In the genomic region with DNA sequence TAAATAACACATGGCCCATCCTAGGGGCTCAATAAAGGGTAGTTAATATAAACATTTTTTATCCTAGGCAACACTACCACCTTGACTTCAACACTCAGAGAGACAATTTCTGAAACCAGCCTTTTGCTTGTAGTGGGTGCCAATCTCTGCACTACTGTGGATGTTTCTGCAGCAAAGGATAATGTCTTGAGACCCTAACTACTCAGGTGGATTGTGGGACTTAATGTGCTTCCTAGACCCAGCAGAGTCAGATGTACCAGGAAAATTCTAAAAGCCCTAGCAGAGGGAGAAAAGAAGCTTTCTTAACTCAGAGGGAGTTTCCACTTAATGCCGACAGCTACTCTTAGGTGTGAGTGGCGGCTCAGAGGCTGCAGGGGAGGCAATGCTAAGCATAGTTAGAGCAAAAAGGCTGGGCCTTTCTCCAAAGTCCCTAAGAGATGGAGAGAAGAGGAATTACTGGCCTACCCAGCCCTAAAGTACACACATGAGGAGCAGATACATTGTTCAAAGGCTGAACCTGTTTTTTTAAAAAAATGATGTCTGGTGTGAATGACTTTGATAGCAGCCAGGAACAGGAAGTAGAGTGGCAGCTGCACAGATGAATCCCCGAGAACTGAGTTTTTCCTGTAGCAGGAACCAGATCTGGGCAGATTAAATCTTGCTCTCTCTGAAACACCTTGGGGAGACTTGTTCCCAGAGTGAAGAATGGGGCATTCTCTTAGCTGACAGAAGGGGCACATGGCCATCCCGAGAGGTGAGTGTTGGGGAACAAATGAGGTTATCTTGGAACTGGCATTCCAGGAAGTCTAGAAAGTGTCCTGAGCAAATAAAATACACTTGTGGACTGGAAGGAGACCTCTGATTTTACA, we compare ENCODE assay signal across 1 cellular context.
A peak's percentile ranks its signal among the peaks of the same experiment; 100 is the strongest.
TF ChIP-seq lines count a peak whose summit lies in the region.

No MANE protein-coding gene starts in this region.

TF ChIP-seq in HepG2, 621 proteins besides CTCF, POLR2A, EP300 and RAD21 (continued from another document and continues in another):
- TF ChIP-seq BCL3 (CRISPR knock-in tag; IDR thresholded peaks at IDR 0.05) (no peak), ZNF776 (CRISPR knock-in tag; IDR thresholded peaks at IDR 0.05) (no peak), MIER3 (CRISPR knock-in tag; IDR thresholded peaks at IDR 0.05; ENCODE audit: borderline replicate concordance) (no peak), NFYB (CRISPR knock-in tag; IDR thresholded peaks at IDR 0.05) (no peak), MIER2 (CRISPR knock-in tag; IDR thresholded peaks at IDR 0.05) (no peak), GABPB1 (CRISPR knock-in tag; IDR thresholded peaks at IDR 0.05) (no peak; the same call in 1 of the 2 replicates), ZNF432 (CRISPR knock-in tag; IDR thresholded peaks at IDR 0.05; ENCODE audit: borderline replicate concordance) (no peak), ZNF207 (IDR thresholded peaks at IDR 0.05; ENCODE audit: borderline replicate concordance) (no peak), ZMYM2 (CRISPR knock-in tag; IDR thresholded peaks at IDR 0.05) (no peak), SP2 (CRISPR knock-in tag; IDR thresholded peaks at IDR 0.05) (no peak), ZNF431 (CRISPR knock-in tag; IDR thresholded peaks at IDR 0.05; ENCODE audit: borderline replicate concordance, low read depth) (no peak), ZNF83 (CRISPR knock-in tag; IDR thresholded peaks at IDR 0.05; ENCODE audit: borderline replicate concordance) (no peak), FIP1L1 (IDR thresholded peaks at IDR 0.05; ENCODE audit: borderline replicate concordance, insufficient read depth, low read depth, low read length) (no peak), NRL (CRISPR knock-in tag; IDR thresholded peaks at IDR 0.05; ENCODE audit: borderline replicate concordance) (no peak), ZNF619 (CRISPR knock-in tag; IDR thresholded peaks at IDR 0.05) (no peak), YY1 (IDR thresholded peaks at IDR 0.05; ENCODE audit: insufficient read depth, insufficient replicate concordance, low read depth, low read length) (no peak), SKI (IDR thresholded peaks at IDR 0.05; ENCODE audit: partially characterized antibody) (no peak), ZNF678 (CRISPR knock-in tag; IDR thresholded peaks at IDR 0.05) (no peak), EZH2 (conservative IDR thresholded peaks at IDR 0.05; ENCODE audit: low read depth, low read length) (no peak), PHF5A (CRISPR knock-in tag; IDR thresholded peaks at IDR 0.05; ENCODE audit: low read depth, unreplicated experiment) (no peak), SIN3A (IDR thresholded peaks at IDR 0.05; ENCODE audit: borderline replicate concordance, low read depth, low read length) (0 out of 2 replicates have a peak, but pooled peaks have one; percentile 13), ATAD3A (CRISPR knock-in tag; IDR thresholded peaks at IDR 0.05) (no peak), EHMT2 (IDR thresholded peaks at IDR 0.05; ENCODE audit: borderline replicate concordance, low read depth, low read length) (no peak), AHR (CRISPR knock-in tag; IDR thresholded peaks at IDR 0.05) (no peak), ZNF766 (CRISPR knock-in tag; IDR thresholded peaks at IDR 0.05; ENCODE audit: borderline replicate concordance) (no peak), MAFK (conservative IDR thresholded peaks at IDR 0.05 in 1 of 2, IDR thresholded peaks at IDR 0.05 in 1 of 2; ENCODE audit: low read length in 2 of 2) (no peak), ZNF292 (CRISPR knock-in tag; IDR thresholded peaks at IDR 0.05; ENCODE audit: borderline replicate concordance, low read depth) (0 out of 2 replicates have a peak, but pooled peaks have one; percentile 8), ZNF451 (CRISPR knock-in tag; IDR thresholded peaks at IDR 0.05) (no peak)
- TF ChIP-seq, protein P1, sequence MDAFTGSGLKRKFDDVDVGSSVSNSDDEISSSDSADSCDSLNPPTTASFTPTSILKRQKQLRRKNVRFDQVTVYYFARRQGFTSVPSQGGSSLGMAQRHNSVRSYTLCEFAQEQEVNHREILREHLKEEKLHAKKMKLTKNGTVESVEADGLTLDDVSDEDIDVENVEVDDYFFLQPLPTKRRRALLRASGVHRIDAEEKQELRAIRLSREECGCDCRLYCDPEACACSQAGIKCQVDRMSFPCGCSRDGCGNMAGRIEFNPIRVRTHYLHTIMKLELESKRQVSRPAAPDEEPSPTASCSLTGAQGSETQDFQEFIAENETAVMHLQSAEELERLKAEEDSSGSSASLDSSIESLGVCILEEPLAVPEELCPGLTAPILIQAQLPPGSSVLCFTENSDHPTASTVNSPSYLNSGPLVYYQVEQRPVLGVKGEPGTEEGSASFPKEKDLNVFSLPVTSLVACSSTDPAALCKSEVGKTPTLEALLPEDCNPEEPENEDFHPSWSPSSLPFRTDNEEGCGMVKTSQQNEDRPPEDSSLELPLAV (CRISPR knock-in tag; conservative IDR thresholded peaks at IDR 0.05; ENCODE audit: low read depth) = no peak
- TF ChIP-seq, protein P2, sequence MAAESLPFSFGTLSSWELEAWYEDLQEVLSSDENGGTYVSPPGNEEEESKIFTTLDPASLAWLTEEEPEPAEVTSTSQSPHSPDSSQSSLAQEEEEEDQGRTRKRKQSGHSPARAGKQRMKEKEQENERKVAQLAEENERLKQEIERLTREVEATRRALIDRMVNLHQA (CRISPR knock-in tag; IDR thresholded peaks at IDR 0.05) = no peak
- TF ChIP-seq, protein P3, sequence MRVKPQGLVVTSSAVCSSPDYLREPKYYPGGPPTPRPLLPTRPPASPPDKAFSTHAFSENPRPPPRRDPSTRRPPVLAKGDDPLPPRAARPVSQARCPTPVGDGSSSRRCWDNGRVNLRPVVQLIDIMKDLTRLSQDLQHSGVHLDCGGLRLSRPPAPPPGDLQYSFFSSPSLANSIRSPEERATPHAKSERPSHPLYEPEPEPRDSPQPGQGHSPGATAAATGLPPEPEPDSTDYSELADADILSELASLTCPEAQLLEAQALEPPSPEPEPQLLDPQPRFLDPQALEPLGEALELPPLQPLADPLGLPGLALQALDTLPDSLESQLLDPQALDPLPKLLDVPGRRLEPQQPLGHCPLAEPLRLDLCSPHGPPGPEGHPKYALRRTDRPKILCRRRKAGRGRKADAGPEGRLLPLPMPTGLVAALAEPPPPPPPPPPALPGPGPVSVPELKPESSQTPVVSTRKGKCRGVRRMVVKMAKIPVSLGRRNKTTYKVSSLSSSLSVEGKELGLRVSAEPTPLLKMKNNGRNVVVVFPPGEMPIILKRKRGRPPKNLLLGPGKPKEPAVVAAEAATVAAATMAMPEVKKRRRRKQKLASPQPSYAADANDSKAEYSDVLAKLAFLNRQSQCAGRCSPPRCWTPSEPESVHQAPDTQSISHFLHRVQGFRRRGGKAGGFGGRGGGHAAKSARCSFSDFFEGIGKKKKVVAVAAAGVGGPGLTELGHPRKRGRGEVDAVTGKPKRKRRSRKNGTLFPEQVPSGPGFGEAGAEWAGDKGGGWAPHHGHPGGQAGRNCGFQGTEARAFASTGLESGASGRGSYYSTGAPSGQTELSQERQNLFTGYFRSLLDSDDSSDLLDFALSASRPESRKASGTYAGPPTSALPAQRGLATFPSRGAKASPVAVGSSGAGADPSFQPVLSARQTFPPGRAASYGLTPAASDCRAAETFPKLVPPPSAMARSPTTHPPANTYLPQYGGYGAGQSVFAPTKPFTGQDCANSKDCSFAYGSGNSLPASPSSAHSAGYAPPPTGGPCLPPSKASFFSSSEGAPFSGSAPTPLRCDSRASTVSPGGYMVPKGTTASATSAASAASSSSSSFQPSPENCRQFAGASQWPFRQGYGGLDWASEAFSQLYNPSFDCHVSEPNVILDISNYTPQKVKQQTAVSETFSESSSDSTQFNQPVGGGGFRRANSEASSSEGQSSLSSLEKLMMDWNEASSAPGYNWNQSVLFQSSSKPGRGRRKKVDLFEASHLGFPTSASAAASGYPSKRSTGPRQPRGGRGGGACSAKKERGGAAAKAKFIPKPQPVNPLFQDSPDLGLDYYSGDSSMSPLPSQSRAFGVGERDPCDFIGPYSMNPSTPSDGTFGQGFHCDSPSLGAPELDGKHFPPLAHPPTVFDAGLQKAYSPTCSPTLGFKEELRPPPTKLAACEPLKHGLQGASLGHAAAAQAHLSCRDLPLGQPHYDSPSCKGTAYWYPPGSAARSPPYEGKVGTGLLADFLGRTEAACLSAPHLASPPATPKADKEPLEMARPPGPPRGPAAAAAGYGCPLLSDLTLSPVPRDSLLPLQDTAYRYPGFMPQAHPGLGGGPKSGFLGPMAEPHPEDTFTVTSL (CRISPR knock-in tag; IDR thresholded peaks at IDR 0.05; ENCODE audit: borderline replicate concordance) = no peak
- TF ChIP-seq, protein P4, sequence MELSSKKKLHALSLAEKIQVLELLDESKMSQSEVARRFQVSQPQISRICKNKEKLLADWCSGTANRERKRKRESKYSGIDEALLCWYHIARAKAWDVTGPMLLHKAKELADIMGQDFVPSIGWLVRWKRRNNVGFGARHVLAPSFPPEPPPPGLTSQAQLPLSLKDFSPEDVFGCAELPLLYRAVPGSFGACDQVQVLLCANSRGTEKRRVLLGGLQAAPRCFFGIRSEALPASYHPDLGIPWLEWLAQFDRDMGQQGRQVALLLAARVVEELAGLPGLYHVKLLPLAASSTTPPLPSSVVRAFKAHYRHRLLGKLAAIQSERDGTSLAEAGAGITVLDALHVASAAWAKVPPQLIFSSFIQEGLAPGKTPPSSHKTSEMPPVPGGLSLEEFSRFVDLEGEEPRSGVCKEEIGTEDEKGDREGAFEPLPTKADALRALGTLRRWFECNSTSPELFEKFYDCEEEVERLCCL (CRISPR knock-in tag; IDR thresholded peaks at IDR 0.05; ENCODE audit: borderline replicate concordance) = no peak
- TF ChIP-seq, protein P5, sequence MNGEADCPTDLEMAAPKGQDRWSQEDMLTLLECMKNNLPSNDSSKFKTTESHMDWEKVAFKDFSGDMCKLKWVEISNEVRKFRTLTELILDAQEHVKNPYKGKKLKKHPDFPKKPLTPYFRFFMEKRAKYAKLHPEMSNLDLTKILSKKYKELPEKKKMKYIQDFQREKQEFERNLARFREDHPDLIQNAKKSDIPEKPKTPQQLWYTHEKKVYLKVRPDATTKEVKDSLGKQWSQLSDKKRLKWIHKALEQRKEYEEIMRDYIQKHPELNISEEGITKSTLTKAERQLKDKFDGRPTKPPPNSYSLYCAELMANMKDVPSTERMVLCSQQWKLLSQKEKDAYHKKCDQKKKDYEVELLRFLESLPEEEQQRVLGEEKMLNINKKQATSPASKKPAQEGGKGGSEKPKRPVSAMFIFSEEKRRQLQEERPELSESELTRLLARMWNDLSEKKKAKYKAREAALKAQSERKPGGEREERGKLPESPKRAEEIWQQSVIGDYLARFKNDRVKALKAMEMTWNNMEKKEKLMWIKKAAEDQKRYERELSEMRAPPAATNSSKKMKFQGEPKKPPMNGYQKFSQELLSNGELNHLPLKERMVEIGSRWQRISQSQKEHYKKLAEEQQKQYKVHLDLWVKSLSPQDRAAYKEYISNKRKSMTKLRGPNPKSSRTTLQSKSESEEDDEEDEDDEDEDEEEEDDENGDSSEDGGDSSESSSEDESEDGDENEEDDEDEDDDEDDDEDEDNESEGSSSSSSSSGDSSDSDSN (CRISPR knock-in tag; IDR thresholded peaks at IDR 0.05) = no peak; the same call in 1 of the 2 replicates
- TF ChIP-seq, protein P6, sequence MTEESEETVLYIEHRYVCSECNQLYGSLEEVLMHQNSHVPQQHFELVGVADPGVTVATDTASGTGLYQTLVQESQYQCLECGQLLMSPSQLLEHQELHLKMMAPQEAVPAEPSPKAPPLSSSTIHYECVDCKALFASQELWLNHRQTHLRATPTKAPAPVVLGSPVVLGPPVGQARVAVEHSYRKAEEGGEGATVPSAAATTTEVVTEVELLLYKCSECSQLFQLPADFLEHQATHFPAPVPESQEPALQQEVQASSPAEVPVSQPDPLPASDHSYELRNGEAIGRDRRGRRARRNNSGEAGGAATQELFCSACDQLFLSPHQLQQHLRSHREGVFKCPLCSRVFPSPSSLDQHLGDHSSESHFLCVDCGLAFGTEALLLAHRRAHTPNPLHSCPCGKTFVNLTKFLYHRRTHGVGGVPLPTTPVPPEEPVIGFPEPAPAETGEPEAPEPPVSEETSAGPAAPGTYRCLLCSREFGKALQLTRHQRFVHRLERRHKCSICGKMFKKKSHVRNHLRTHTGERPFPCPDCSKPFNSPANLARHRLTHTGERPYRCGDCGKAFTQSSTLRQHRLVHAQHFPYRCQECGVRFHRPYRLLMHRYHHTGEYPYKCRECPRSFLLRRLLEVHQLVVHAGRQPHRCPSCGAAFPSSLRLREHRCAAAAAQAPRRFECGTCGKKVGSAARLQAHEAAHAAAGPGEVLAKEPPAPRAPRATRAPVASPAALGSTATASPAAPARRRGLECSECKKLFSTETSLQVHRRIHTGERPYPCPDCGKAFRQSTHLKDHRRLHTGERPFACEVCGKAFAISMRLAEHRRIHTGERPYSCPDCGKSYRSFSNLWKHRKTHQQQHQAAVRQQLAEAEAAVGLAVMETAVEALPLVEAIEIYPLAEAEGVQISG (CRISPR knock-in tag; IDR thresholded peaks at IDR 0.05) = no peak
- TF ChIP-seq, protein P7, sequence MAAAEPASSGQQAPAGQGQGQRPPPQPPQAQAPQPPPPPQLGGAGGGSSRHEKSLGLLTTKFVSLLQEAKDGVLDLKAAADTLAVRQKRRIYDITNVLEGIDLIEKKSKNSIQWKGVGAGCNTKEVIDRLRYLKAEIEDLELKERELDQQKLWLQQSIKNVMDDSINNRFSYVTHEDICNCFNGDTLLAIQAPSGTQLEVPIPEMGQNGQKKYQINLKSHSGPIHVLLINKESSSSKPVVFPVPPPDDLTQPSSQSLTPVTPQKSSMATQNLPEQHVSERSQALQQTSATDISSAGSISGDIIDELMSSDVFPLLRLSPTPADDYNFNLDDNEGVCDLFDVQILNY (CRISPR knock-in tag; conservative IDR thresholded peaks at IDR 0.05) = no peak
- TF ChIP-seq, protein P8, sequence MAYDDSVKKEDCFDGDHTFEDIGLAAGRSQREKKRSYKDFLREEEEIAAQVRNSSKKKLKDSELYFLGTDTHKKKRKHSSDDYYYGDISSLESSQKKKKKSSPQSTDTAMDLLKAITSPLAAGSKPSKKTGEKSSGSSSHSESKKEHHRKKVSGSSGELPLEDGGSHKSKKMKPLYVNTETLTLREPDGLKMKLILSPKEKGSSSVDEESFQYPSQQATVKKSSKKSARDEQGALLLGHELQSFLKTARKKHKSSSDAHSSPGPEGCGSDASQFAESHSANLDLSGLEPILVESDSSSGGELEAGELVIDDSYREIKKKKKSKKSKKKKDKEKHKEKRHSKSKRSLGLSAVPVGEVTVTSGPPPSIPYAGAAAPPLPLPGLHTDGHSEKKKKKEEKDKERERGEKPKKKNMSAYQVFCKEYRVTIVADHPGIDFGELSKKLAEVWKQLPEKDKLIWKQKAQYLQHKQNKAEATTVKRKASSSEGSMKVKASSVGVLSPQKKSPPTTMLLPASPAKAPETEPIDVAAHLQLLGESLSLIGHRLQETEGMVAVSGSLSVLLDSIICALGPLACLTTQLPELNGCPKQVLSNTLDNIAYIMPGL (CRISPR knock-in tag; IDR thresholded peaks at IDR 0.05; ENCODE audit: borderline replicate concordance in 1 of 2, low read depth in 1 of 2) = 0 out of 4 replicates have a peak, but pooled peaks of 1 of the 2 experiments have one; percentile 15
